ENCODE assay signal across 2 cellular contexts in genomic region chr1:59568158-59568935, GRCh38.
A peak's percentile ranks its signal among the peaks of the same experiment; 100 is the strongest.
TF ChIP-seq lines count a peak whose summit lies in the region.

No MANE protein-coding gene starts in this region.

TF ChIP-seq in IMR-90, 13 proteins besides CTCF, POLR2A, EP300 and RAD21:
- TF ChIP-seq RCOR1 (IDR thresholded peaks at IDR 0.05; ENCODE audit: insufficient replicate concordance, low read length) (no peak), SMC3 (IDR thresholded peaks at IDR 0.05; ENCODE audit: low read depth, low read length) (peak; percentile 28; the same call in 1 of the 2 replicates), USF2 (IDR thresholded peaks at IDR 0.05; ENCODE audit: low read depth, low read length) (no peak), FOS (IDR thresholded peaks at IDR 0.05; ENCODE audit: low read depth, low read length) (no peak)

TF ChIP-seq in liver, 16 proteins besides CTCF, POLR2A, EP300 and RAD21:
- no peak for TF ChIP-seq GABPA (IDR thresholded peaks at IDR 0.05 in 1 of 2, conservative IDR thresholded peaks at IDR 0.05 in 1 of 2)
- no peak for TF ChIP-seq HNF4G (IDR thresholded peaks at IDR 0.05)
- no peak for TF ChIP-seq SP1 (IDR thresholded peaks at IDR 0.05)
- no peak for TF ChIP-seq ZBTB33 (IDR thresholded peaks at IDR 0.05)
- TF ChIP-seq FOXA2 (IDR thresholded peaks at IDR 0.05), result no peak
- TF ChIP-seq REST (IDR thresholded peaks at IDR 0.05), result no peak
